ENCODE assay signal across 1 cellular context in the genomic region with DNA sequence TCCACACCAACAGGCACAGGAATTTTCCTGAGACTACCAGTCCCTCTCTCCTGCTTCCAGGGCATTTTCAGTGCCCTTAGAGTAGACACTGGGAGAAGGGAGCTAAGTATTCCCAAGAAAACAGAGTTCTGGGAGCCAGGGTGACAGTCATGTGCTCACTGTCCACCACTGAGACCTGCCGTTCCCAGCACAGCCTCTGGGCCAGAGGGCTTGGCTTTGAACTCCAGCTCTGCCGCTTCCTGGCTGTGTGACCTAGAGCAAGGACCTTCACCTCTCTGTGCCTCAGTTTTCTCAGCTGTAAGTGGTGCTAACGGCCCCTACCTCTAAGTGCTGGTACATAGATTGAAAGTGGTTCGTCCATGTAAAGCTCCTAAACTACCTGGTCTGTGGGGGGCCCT.
TF ChIP-seq lines count a peak whose summit lies in the region.

No MANE protein-coding gene starts in this region.

TF ChIP-seq in K562, 482 proteins besides CTCF, POLR2A, EP300 and RAD21:
- peak in 1 of 2 experiments; percentile 10; a peak in 1 of 3 replicates for TF ChIP-seq CBX3 (IDR thresholded peaks at IDR 0.05; ENCODE audit: borderline replicate concordance in 1 of 2, low read length in 2 of 2)
- TF ChIP-seq KLF10 (CRISPR knock-in tag; IDR thresholded peaks at IDR 0.05), result no peak
- TF ChIP-seq MITF (IDR thresholded peaks at IDR 0.05), result no peak
- no peak for TF ChIP-seq TEAD2 (tag; IDR thresholded peaks at IDR 0.05)
- peak; percentile 88 for TF ChIP-seq ZFP36 (IDR thresholded peaks at IDR 0.05; ENCODE audit: low read depth, low read length, partially characterized antibody)
- no peak for TF ChIP-seq HDAC1 (IDR thresholded peaks at IDR 0.05)
- no peak for TF ChIP-seq PPARD (CRISPR knock-in tag; IDR thresholded peaks at IDR 0.05)
- TF ChIP-seq ZBTB2 (IDR thresholded peaks at IDR 0.05), result no peak
- no peak for TF ChIP-seq CBX8 (IDR thresholded peaks at IDR 0.05; ENCODE audit: borderline replicate concordance, extremely low read depth, low read depth, low read length, poor library complexity, severe bottlenecking)
- TF ChIP-seq GABPB2 (CRISPR knock-in tag; conservative IDR thresholded peaks at IDR 0.05), result no peak
- no peak for TF ChIP-seq TAF9B (IDR thresholded peaks at IDR 0.05; ENCODE audit: partially characterized antibody)
- peak; percentile 56 for TF ChIP-seq BCOR (IDR thresholded peaks at IDR 0.05)
- TF ChIP-seq, protein P1, sequence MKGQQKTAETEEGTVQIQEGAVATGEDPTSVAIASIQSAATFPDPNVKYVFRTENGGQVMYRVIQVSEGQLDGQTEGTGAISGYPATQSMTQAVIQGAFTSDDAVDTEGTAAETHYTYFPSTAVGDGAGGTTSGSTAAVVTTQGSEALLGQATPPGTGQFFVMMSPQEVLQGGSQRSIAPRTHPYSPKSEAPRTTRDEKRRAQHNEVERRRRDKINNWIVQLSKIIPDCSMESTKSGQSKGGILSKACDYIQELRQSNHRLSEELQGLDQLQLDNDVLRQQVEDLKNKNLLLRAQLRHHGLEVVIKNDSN (CRISPR knock-in tag; IDR thresholded peaks at IDR 0.05), result peak; percentile 39; the same call in 1 of the 2 replicates
- TF ChIP-seq, protein P2, sequence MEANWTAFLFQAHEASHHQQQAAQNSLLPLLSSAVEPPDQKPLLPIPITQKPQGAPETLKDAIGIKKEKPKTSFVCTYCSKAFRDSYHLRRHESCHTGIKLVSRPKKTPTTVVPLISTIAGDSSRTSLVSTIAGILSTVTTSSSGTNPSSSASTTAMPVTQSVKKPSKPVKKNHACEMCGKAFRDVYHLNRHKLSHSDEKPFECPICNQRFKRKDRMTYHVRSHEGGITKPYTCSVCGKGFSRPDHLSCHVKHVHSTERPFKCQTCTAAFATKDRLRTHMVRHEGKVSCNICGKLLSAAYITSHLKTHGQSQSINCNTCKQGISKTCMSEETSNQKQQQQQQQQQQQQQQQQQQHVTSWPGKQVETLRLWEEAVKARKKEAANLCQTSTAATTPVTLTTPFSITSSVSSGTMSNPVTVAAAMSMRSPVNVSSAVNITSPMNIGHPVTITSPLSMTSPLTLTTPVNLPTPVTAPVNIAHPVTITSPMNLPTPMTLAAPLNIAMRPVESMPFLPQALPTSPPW (CRISPR knock-in tag; IDR thresholded peaks at IDR 0.05), result no peak
- no peak for TF ChIP-seq OTX1 (CRISPR knock-in tag; IDR thresholded peaks at IDR 0.05)
- TF ChIP-seq KDM1A (IDR thresholded peaks at IDR 0.05), result peak in 1 of 2 experiments; percentile 43; a peak in 2 of 4 replicates
- TF ChIP-seq ETV1 (tag; conservative IDR thresholded peaks at IDR 0.05; ENCODE audit: low read depth), result peak; percentile 46; the same call in 1 of the 2 replicates
- no peak for TF ChIP-seq PTRF (tag; IDR thresholded peaks at IDR 0.05)
- TF ChIP-seq FUS (optimal IDR thresholded peaks at IDR 0.05; ENCODE audit: low read depth, low read length), result no peak
- TF ChIP-seq, protein P3, sequence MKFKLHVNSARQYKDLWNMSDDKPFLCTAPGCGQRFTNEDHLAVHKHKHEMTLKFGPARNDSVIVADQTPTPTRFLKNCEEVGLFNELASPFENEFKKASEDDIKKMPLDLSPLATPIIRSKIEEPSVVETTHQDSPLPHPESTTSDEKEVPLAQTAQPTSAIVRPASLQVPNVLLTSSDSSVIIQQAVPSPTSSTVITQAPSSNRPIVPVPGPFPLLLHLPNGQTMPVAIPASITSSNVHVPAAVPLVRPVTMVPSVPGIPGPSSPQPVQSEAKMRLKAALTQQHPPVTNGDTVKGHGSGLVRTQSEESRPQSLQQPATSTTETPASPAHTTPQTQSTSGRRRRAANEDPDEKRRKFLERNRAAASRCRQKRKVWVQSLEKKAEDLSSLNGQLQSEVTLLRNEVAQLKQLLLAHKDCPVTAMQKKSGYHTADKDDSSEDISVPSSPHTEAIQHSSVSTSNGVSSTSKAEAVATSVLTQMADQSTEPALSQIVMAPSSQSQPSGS (CRISPR knock-in tag; IDR thresholded peaks at IDR 0.05), result no peak
- no peak for TF ChIP-seq KAT7 (CRISPR knock-in tag; IDR thresholded peaks at IDR 0.05; ENCODE audit: borderline replicate concordance)
- TF ChIP-seq ZNF140 (CRISPR knock-in tag; IDR thresholded peaks at IDR 0.05), result no peak
- TF ChIP-seq ZNF224 (CRISPR knock-in tag; IDR thresholded peaks at IDR 0.05), result no peak
- no peak for TF ChIP-seq PTBP1 (IDR thresholded peaks at IDR 0.05; ENCODE audit: low read depth, low read length)
- no peak for TF ChIP-seq STAT5A (IDR thresholded peaks at IDR 0.05; ENCODE audit: borderline replicate concordance, low read length)
- no peak for TF ChIP-seq ARID2 (IDR thresholded peaks at IDR 0.05)
- no peak for TF ChIP-seq XRCC4 (IDR thresholded peaks at IDR 0.05; ENCODE audit: extremely low read depth, insufficient read depth, insufficient read length)
- TF ChIP-seq RBM25 (IDR thresholded peaks at IDR 0.05; ENCODE audit: low read depth, low read length, severe bottlenecking), result no peak
- TF ChIP-seq FOXK2 (conservative IDR thresholded peaks at IDR 0.05 in 1 of 2, IDR thresholded peaks at IDR 0.05 in 1 of 2; ENCODE audit: low read depth in 2 of 2), result no peak
- no peak for TF ChIP-seq RBM34 (IDR thresholded peaks at IDR 0.05; ENCODE audit: borderline replicate concordance, insufficient read depth, low read length)
- TF ChIP-seq ZNF584 (CRISPR knock-in tag; IDR thresholded peaks at IDR 0.05; ENCODE audit: low read depth), result no peak
- no peak for TF ChIP-seq TAF1 (IDR thresholded peaks at IDR 0.05; ENCODE audit: control insufficient read depth, extremely low read depth, insufficient read depth, low read length, severe bottlenecking)
- no peak for TF ChIP-seq MLX (CRISPR knock-in tag; conservative IDR thresholded peaks at IDR 0.05)
- TF ChIP-seq YY1 (IDR thresholded peaks at IDR 0.05; ENCODE audit: borderline replicate concordance in 1 of 3, control insufficient read depth in 1 of 3, extremely low read depth in 1 of 3, insufficient read depth in 3 of 3, insufficient read length in 1 of 3, insufficient replicate concordance in 2 of 3, low read depth in 1 of 3, low read length in 2 of 3), result no peak
- TF ChIP-seq HDAC8 (tag; IDR thresholded peaks at IDR 0.05), result no peak
- no peak for TF ChIP-seq ZKSCAN8 (CRISPR knock-in tag; IDR thresholded peaks at IDR 0.05)
- TF ChIP-seq ELK3 (CRISPR knock-in tag; IDR thresholded peaks at IDR 0.05), result no peak
- no peak for TF ChIP-seq ZNF561 (CRISPR knock-in tag; conservative IDR thresholded peaks at IDR 0.05)
- TF ChIP-seq KLF1 (tag; IDR thresholded peaks at IDR 0.05), result no peak
- no peak for TF ChIP-seq PHTF2 (CRISPR knock-in tag; IDR thresholded peaks at IDR 0.05)
- peak; percentile 96 for TF ChIP-seq BRD9 (IDR thresholded peaks at IDR 0.05; ENCODE audit: low read depth, partially characterized antibody)
- TF ChIP-seq, protein P4, sequence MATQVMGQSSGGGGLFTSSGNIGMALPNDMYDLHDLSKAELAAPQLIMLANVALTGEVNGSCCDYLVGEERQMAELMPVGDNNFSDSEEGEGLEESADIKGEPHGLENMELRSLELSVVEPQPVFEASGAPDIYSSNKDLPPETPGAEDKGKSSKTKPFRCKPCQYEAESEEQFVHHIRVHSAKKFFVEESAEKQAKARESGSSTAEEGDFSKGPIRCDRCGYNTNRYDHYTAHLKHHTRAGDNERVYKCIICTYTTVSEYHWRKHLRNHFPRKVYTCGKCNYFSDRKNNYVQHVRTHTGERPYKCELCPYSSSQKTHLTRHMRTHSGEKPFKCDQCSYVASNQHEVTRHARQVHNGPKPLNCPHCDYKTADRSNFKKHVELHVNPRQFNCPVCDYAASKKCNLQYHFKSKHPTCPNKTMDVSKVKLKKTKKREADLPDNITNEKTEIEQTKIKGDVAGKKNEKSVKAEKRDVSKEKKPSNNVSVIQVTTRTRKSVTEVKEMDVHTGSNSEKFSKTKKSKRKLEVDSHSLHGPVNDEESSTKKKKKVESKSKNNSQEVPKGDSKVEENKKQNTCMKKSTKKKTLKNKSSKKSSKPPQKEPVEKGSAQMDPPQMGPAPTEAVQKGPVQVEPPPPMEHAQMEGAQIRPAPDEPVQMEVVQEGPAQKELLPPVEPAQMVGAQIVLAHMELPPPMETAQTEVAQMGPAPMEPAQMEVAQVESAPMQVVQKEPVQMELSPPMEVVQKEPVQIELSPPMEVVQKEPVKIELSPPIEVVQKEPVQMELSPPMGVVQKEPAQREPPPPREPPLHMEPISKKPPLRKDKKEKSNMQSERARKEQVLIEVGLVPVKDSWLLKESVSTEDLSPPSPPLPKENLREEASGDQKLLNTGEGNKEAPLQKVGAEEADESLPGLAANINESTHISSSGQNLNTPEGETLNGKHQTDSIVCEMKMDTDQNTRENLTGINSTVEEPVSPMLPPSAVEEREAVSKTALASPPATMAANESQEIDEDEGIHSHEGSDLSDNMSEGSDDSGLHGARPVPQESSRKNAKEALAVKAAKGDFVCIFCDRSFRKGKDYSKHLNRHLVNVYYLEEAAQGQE (CRISPR knock-in tag; IDR thresholded peaks at IDR 0.05; ENCODE audit: low read depth), result no peak
- no peak for TF ChIP-seq THRAP3 (IDR thresholded peaks at IDR 0.05; ENCODE audit: borderline replicate concordance)
- TF ChIP-seq, protein P5, sequence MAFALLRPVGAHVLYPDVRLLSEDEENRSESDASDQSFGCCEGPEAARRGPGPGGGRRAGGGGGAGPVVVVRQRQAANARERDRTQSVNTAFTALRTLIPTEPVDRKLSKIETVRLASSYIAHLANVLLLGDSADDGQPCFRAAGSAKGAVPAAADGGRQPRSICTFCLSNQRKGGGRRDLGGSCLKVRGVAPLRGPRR (CRISPR knock-in tag; IDR thresholded peaks at IDR 0.05), result no peak
- TF ChIP-seq TFAP4 (CRISPR knock-in tag; IDR thresholded peaks at IDR 0.05; ENCODE audit: borderline replicate concordance), result peak; percentile 29; the same call in 1 of the 2 replicates
- TF ChIP-seq SMARCA5 (IDR thresholded peaks at IDR 0.05), result peak; percentile 66; the same call in 1 of the 2 replicates
- no peak for TF ChIP-seq HIVEP1 (CRISPR knock-in tag; IDR thresholded peaks at IDR 0.05)
TF ChIP-seq in K562: peak in this region for 9.
